In the genomic region with DNA sequence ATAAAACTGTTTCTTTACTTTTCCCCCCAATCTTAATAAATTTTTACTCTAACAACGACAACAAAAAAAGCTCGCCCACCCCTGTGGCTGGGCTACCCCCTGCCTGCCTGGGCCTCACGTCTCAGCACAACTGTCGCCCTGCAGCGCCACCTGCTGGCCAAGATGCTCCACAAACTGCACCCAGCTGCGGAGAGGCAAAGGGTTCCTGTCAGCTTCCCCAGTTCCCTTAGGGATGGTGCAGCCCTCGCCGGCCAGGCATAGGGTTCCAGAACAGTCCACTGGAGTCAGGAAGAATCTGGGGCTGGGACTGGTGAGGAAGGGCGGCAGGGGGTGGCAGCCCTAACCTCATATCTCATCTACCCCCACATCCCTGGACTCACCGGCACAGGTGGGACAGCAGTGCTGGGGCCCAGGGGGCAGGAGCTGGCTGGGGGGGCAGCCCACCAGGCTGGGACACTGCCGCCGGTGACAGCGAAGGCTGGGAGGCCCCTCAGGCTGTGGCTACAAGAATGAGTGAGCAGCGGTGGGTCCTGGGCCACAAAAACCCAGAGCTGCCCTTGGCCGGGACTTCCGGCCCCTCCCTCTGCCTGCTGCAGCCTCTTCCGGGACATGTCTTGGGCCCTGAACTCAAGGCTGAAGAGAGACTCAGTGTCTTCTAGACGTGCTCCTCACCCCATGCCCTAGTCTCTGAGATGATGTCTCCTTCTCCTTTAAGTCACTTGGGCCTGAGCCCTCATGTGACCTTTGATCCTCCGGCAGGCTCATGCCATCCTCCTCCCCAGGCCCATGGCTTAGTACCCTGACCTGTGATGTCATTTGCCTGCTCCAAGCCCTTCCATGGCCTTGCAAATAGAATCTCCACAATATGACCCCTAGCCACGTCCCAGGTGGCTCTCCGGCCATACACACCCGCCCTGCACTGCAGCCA, we compare ENCODE assay signal across 1 cellular context.
A peak's percentile ranks its signal among the peaks of the same experiment; 100 is the strongest.
TF ChIP-seq lines count a peak whose summit lies in the region.

No MANE protein-coding gene starts in this region.

TF ChIP-seq in HepG2, 621 proteins besides CTCF, POLR2A, EP300 and RAD21 (continued from another document and continues in another):
- TF ChIP-seq KAT2B (IDR thresholded peaks at IDR 0.05; ENCODE audit: borderline replicate concordance, low read depth, low read length) (no peak), MYC (CRISPR knock-in tag; IDR thresholded peaks at IDR 0.05; ENCODE audit: borderline replicate concordance) (peak; percentile 58; the same call in 1 of the 2 replicates), PAWR (CRISPR knock-in tag; IDR thresholded peaks at IDR 0.05; ENCODE audit: borderline replicate concordance) (no peak), KDM3A (CRISPR knock-in tag; IDR thresholded peaks at IDR 0.05; ENCODE audit: low read depth) (no peak), ERF (CRISPR knock-in tag; IDR thresholded peaks at IDR 0.05) (0 out of 2 replicates have a peak, but pooled peaks have one; percentile 7), FOXC1 (CRISPR knock-in tag; IDR thresholded peaks at IDR 0.05; ENCODE audit: borderline replicate concordance) (0 out of 2 replicates have a peak, but pooled peaks have one; percentile 22), U2AF2 (IDR thresholded peaks at IDR 0.05; ENCODE audit: low read depth, low read length) (no peak), REPIN1 (CRISPR knock-in tag; IDR thresholded peaks at IDR 0.05; ENCODE audit: borderline replicate concordance, low read depth) (no peak; the same call in 1 of the 2 replicates), CAMTA2 (CRISPR knock-in tag; IDR thresholded peaks at IDR 0.05; ENCODE audit: borderline replicate concordance) (no peak), TGIF2 (CRISPR knock-in tag; IDR thresholded peaks at IDR 0.05) (peak; percentile 69), SSRP1 (CRISPR knock-in tag; IDR thresholded peaks at IDR 0.05) (0 out of 2 replicates have a peak, but pooled peaks have one; percentile 39), SPEN (CRISPR knock-in tag; IDR thresholded peaks at IDR 0.05; ENCODE audit: low read depth) (0 out of 2 replicates have a peak, but pooled peaks have one; percentile 18), FOXM1 (CRISPR knock-in tag; IDR thresholded peaks at IDR 0.05) (no peak), ZNF766 (CRISPR knock-in tag; IDR thresholded peaks at IDR 0.05; ENCODE audit: borderline replicate concordance) (peak; percentile 43; the same call in 1 of the 2 replicates), KLF6 (CRISPR knock-in tag; IDR thresholded peaks at IDR 0.05) (no peak), HCFC1 (IDR thresholded peaks at IDR 0.05; ENCODE audit: low read depth, low read length) (no peak), ZNF350 (CRISPR knock-in tag; IDR thresholded peaks at IDR 0.05; ENCODE audit: borderline replicate concordance, low read depth) (peak; percentile 34; the same call in 1 of the 2 replicates), BRCA1 (CRISPR knock-in tag; IDR thresholded peaks at IDR 0.05) (no peak), ZBTB7A (CRISPR knock-in tag; IDR thresholded peaks at IDR 0.05) (peak; percentile 50; the same call in 1 of the 2 replicates), BORCS8-MEF2B (CRISPR knock-in tag; IDR thresholded peaks at IDR 0.05) (no peak), NFATC3 (CRISPR knock-in tag; IDR thresholded peaks at IDR 0.05) (no peak), BRD4 (CRISPR knock-in tag; IDR thresholded peaks at IDR 0.05) (no peak), ZMYM4 (CRISPR knock-in tag; IDR thresholded peaks at IDR 0.05) (peak; percentile 31; the same call in 1 of the 2 replicates), TOPORS (CRISPR knock-in tag; IDR thresholded peaks at IDR 0.05) (no peak), SMARCC2 (IDR thresholded peaks at IDR 0.05) (no peak), FOSL1 (CRISPR knock-in tag; IDR thresholded peaks at IDR 0.05; ENCODE audit: borderline replicate concordance) (no peak), SAP130 (CRISPR knock-in tag; IDR thresholded peaks at IDR 0.05; ENCODE audit: low read depth) (peak; percentile 35; the same call in 1 of the 2 replicates), EEA1 (CRISPR knock-in tag; IDR thresholded peaks at IDR 0.05; ENCODE audit: borderline replicate concordance) (no peak), ZNF124 (CRISPR knock-in tag; IDR thresholded peaks at IDR 0.05) (0 out of 2 replicates have a peak, but pooled peaks have one; percentile 34)
- TF ChIP-seq, protein P1, sequence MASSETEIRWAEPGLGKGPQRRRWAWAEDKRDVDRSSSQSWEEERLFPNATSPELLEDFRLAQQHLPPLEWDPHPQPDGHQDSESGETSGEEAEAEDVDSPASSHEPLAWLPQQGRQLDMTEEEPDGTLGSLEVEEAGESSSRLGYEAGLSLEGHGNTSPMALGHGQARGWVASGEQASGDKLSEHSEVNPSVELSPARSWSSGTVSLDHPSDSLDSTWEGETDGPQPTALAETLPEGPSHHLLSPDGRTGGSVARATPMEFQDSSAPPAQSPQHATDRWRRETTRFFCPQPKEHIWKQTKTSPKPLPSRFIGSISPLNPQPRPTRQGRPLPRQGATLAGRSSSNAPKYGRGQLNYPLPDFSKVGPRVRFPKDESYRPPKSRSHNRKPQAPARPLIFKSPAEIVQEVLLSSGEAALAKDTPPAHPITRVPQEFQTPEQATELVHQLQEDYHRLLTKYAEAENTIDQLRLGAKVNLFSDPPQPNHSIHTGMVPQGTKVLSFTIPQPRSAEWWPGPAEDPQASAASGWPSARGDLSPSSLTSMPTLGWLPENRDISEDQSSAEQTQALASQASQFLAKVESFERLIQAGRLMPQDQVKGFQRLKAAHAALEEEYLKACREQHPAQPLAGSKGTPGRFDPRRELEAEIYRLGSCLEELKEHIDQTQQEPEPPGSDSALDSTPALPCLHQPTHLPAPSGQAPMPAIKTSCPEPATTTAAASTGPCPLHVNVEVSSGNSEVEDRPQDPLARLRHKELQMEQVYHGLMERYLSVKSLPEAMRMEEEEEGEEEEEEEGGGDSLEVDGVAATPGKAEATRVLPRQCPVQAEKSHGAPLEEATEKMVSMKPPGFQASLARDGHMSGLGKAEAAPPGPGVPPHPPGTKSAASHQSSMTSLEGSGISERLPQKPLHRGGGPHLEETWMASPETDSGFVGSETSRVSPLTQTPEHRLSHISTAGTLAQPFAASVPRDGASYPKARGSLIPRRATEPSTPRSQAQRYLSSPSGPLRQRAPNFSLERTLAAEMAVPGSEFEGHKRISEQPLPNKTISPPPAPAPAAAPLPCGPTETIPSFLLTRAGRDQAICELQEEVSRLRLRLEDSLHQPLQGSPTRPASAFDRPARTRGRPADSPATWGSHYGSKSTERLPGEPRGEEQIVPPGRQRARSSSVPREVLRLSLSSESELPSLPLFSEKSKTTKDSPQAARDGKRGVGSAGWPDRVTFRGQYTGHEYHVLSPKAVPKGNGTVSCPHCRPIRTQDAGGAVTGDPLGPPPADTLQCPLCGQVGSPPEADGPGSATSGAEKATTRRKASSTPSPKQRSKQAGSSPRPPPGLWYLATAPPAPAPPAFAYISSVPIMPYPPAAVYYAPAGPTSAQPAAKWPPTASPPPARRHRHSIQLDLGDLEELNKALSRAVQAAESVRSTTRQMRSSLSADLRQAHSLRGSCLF (CRISPR knock-in tag; IDR thresholded peaks at IDR 0.05; ENCODE audit: borderline replicate concordance): no peak
- TF ChIP-seq, protein P2, sequence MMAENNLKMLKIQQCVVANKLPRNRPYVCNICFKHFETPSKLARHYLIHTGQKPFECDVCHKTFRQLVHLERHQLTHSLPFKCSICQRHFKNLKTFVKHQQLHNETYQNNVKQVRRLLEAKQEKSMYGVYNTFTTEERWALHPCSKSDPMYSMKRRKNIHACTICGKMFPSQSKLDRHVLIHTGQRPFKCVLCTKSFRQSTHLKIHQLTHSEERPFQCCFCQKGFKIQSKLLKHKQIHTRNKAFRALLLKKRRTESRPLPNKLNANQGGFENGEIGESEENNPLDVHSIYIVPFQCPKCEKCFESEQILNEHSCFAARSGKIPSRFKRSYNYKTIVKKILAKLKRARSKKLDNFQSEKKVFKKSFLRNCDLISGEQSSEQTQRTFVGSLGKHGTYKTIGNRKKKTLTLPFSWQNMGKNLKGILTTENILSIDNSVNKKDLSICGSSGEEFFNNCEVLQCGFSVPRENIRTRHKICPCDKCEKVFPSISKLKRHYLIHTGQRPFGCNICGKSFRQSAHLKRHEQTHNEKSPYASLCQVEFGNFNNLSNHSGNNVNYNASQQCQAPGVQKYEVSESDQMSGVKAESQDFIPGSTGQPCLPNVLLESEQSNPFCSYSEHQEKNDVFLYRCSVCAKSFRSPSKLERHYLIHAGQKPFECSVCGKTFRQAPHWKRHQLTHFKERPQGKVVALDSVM (CRISPR knock-in tag; IDR thresholded peaks at IDR 0.05): peak; percentile 39; the same call in 1 of the 2 replicates
- TF ChIP-seq, protein P3, sequence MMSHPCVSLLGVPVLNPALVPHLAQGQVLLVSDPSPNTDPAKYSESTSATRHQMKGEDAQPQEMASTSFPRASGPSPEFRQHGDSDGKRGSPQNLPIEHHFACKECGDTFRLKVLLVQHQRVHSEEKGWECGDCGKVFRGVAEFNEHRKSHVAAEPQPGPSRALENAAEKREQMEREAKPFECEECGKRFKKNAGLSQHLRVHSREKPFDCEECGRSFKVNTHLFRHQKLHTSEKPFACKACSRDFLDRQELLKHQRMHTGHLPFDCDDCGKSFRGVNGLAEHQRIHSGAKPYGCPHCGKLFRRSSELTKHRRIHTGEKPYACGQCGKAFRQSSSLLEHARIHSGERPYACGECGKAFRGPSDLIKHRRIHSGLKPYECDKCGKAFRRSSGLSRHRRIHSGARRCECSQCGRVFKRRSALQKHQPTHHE (CRISPR knock-in tag; IDR thresholded peaks at IDR 0.05; ENCODE audit: borderline replicate concordance): no peak
- TF ChIP-seq, protein P4, sequence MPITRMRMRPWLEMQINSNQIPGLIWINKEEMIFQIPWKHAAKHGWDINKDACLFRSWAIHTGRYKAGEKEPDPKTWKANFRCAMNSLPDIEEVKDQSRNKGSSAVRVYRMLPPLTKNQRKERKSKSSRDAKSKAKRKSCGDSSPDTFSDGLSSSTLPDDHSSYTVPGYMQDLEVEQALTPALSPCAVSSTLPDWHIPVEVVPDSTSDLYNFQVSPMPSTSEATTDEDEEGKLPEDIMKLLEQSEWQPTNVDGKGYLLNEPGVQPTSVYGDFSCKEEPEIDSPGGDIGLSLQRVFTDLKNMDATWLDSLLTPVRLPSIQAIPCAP (CRISPR knock-in tag; IDR thresholded peaks at IDR 0.05; ENCODE audit: low read depth): no peak
- TF ChIP-seq, protein P5, sequence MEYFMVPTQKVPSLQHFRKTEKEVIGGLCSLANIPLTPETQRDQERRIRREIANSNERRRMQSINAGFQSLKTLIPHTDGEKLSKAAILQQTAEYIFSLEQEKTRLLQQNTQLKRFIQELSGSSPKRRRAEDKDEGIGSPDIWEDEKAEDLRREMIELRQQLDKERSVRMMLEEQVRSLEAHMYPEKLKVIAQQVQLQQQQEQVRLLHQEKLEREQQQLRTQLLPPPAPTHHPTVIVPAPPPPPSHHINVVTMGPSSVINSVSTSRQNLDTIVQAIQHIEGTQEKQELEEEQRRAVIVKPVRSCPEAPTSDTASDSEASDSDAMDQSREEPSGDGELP (IDR thresholded peaks at IDR 0.05; ENCODE audit: borderline replicate concordance, low read depth): peak; percentile 46; the same call in 1 of the 2 replicates
- TF ChIP-seq, protein P6, sequence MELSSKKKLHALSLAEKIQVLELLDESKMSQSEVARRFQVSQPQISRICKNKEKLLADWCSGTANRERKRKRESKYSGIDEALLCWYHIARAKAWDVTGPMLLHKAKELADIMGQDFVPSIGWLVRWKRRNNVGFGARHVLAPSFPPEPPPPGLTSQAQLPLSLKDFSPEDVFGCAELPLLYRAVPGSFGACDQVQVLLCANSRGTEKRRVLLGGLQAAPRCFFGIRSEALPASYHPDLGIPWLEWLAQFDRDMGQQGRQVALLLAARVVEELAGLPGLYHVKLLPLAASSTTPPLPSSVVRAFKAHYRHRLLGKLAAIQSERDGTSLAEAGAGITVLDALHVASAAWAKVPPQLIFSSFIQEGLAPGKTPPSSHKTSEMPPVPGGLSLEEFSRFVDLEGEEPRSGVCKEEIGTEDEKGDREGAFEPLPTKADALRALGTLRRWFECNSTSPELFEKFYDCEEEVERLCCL (CRISPR knock-in tag; IDR thresholded peaks at IDR 0.05; ENCODE audit: borderline replicate concordance): no peak
- TF ChIP-seq, protein P7, sequence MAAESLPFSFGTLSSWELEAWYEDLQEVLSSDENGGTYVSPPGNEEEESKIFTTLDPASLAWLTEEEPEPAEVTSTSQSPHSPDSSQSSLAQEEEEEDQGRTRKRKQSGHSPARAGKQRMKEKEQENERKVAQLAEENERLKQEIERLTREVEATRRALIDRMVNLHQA (CRISPR knock-in tag; IDR thresholded peaks at IDR 0.05): no peak
- TF ChIP-seq, protein P8, sequence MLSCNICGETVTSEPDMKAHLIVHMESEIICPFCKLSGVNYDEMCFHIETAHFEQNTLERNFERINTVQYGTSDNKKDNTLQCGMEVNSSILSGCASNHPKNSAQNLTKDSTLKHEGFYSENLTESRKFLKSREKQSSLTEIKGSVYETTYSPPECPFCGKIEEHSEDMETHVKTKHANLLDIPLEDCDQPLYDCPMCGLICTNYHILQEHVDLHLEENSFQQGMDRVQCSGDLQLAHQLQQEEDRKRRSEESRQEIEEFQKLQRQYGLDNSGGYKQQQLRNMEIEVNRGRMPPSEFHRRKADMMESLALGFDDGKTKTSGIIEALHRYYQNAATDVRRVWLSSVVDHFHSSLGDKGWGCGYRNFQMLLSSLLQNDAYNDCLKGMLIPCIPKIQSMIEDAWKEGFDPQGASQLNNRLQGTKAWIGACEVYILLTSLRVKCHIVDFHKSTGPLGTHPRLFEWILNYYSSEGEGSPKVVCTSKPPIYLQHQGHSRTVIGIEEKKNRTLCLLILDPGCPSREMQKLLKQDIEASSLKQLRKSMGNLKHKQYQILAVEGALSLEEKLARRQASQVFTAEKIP (CRISPR knock-in tag; IDR thresholded peaks at IDR 0.05; ENCODE audit: borderline replicate concordance): no peak
- TF ChIP-seq, protein P9, sequence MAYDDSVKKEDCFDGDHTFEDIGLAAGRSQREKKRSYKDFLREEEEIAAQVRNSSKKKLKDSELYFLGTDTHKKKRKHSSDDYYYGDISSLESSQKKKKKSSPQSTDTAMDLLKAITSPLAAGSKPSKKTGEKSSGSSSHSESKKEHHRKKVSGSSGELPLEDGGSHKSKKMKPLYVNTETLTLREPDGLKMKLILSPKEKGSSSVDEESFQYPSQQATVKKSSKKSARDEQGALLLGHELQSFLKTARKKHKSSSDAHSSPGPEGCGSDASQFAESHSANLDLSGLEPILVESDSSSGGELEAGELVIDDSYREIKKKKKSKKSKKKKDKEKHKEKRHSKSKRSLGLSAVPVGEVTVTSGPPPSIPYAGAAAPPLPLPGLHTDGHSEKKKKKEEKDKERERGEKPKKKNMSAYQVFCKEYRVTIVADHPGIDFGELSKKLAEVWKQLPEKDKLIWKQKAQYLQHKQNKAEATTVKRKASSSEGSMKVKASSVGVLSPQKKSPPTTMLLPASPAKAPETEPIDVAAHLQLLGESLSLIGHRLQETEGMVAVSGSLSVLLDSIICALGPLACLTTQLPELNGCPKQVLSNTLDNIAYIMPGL (CRISPR knock-in tag; IDR thresholded peaks at IDR 0.05; ENCODE audit: borderline replicate concordance in 1 of 2, low read depth in 1 of 2): peak; percentile 80 to 85
